In genomic region chr10:101060036-101060950, GRCh38 we compare ENCODE assay signal across 8 cellular contexts. TPM values are rescaled to one million over a fixed set of nuclear protein-coding genes. Genes with fewer than 3 reads are reported as not detected.
DNase-seq lines count a peak whose midpoint lies in the region; ATAC-seq, FAIRE-seq and TF ChIP-seq lines count a peak whose summit lies in the region.

No MANE protein-coding gene starts in this region.

- H3K4me3 ChIP-seq in astrocyte (ENCODE audit: insufficient read depth, low read depth, low read length) (peak overlapping the region; percentile 93), hepatocyte (peak overlapping the region; percentile 80), retinal pigment epithelial cell (ENCODE audit: low read length) (peak overlapping the region; percentile 98)

- peaks cover 25% of the 10 kb centered on the region for H3K79me2 ChIP-seq in astrocyte (ENCODE audit: insufficient read depth, low read length)
- H3K79me2 ChIP-seq in hepatocyte, result peaks cover 19% of the 10 kb centered on the region

- TF ChIP-seq CTCF in GM13976 (IDR thresholded peaks at IDR 0.05; ENCODE audit: borderline replicate concordance, control extremely low read depth, extremely low read depth, insufficient read depth, missing control alignments) (peak; percentile 82), astrocyte (IDR thresholded peaks at IDR 0.05; ENCODE audit: insufficient read depth, low read depth, low read length) (peak; percentile 89), hepatocyte (IDR thresholded peaks at IDR 0.05; ENCODE audit: poor library complexity) (peak; percentile 93), retinal pigment epithelial cell (conservative IDR thresholded peaks at IDR 0.05; ENCODE audit: low read depth, low read length) (peak; percentile 95)

- H3K4me2 ChIP-seq in astrocyte (ENCODE audit: low read length), result peak overlapping the region; percentile 95
- peak overlapping the region; percentile 90 for H3K4me2 ChIP-seq in hepatocyte

- H3K36me3 ChIP-seq in astrocyte (ENCODE audit: insufficient read depth, low read length) (no peaks in the 10 kb centered on the region), hepatocyte (replicated peaks; ENCODE audit: insufficient read depth, low read depth) (no peaks in the 10 kb centered on the region)

- H3K27me3 Mint-ChIP-seq in T-helper 17 cell, result peaks cover 19% of the 10 kb centered on the region
- peaks cover 20% of the 10 kb centered on the region for H3K27me3 Mint-ChIP-seq in astrocyte (ENCODE audit: low read depth, unreplicated experiment)

- H3K27me3 ChIP-seq in astrocyte (ENCODE audit: insufficient read depth, low read length) (peaks cover 4% of the 10 kb centered on the region), hepatocyte (no peaks in the 10 kb centered on the region)

- H3K4me1 ChIP-seq in astrocyte (ENCODE audit: insufficient read depth, low read length) (peaks cover 30% of the 10 kb centered on the region), hepatocyte (ENCODE audit: insufficient read depth) (peaks cover 24% of the 10 kb centered on the region)

- H2AFZ ChIP-seq in astrocyte (ENCODE audit: low read depth, low read length) (peak overlapping the region; percentile 97), hepatocyte (peak overlapping the region; percentile 84)

- H3K4me1 Mint-ChIP-seq in T-helper 17 cell (peaks cover 20% of the 10 kb centered on the region), astrocyte (ENCODE audit: low read depth, unreplicated experiment) (peaks cover 16% of the 10 kb centered on the region)

- H3K36me3 Mint-ChIP-seq in T-helper 17 cell (ENCODE audit: low read depth), result no peaks in the 10 kb centered on the region
- H3K36me3 Mint-ChIP-seq in astrocyte (ENCODE audit: low read depth, unreplicated experiment), result peaks cover 5% of the 10 kb centered on the region

- H3K9me3 ChIP-seq in T-helper 17 cell (ENCODE audit: control insufficient read depth, low read length, poor library complexity, severe bottlenecking), result no peaks in the 10 kb centered on the region
- H3K9me3 ChIP-seq in astrocyte (ENCODE audit: insufficient read depth, low read depth, low read length), result no peaks in the 10 kb centered on the region
- no peaks in the 10 kb centered on the region for H3K9me3 ChIP-seq in hepatocyte (ENCODE audit: low read depth)

- FAIRE-seq in astrocyte (lab: Jason Lieb, UNC), result no peak

- peak overlapping the region; percentile 98 for H3K9ac ChIP-seq in astrocyte (ENCODE audit: low read length)

- DNase-seq in GM13976 (ENCODE audit: low spot score), result peak; percentile 86
- DNase-seq in NCI-H1694 (lab: John Stamatoyannopoulos, UW), result peak; percentile 91
- peak; percentile 73 to 83 (median 77) for DNase-seq in T-helper 17 cell
- DNase-seq in astrocyte (ENCODE audit: low read depth), result peak; percentile 77
- DNase-seq in hepatocyte (ENCODE audit: low spot score), result peak; percentile 96
- peak; percentile 69 for DNase-seq in retinal pigment epithelial cell (ENCODE audit: low read depth)
- DNase-seq in mesenteric fat pad (ENCODE audit: low spot score), result no peak

- in situ Hi-C loops in GM13976 (cut with MboI; ENCODE audit: low sequenced_read_pairs, unreplicated experiment), result no loop called here

- under 1% methylated on average over 37 of the region's 37 CpGs for WGBS in hepatocyte (ENCODE audit: low lambda C conversion rate, missing lambda C conversion rate)

- no peaks in the 10 kb centered on the region for H3K9me2 ChIP-seq in hepatocyte (replicated peaks; ENCODE audit: insufficient read depth)

- H4K20me1 ChIP-seq in astrocyte (ENCODE audit: insufficient read depth, low read length) (no peaks in the 10 kb centered on the region), hepatocyte (ENCODE audit: insufficient read depth, poor library complexity, severe bottlenecking) (no peaks in the 10 kb centered on the region)

- peak overlapping the region; percentile 99 for H3K27ac ChIP-seq in astrocyte (ENCODE audit: low read depth, low read length)
- peak overlapping the region; percentile 98 for H3K27ac ChIP-seq in hepatocyte

- ATAC-seq in HG02885 (IDR thresholded peaks at IDR 0.05; ENCODE audit: poor library complexity, unreplicated experiment) (peak; percentile 39), T-helper 17 cell (peak; percentile 79)

- H3K4me3 Mint-ChIP-seq in T-helper 17 cell, result peak overlapping the region; percentile 96
- H3K4me3 Mint-ChIP-seq in astrocyte (ENCODE audit: unreplicated experiment), result peak overlapping the region; percentile 91

- no peaks in the 10 kb centered on the region for H3K9me3 Mint-ChIP-seq in astrocyte (ENCODE audit: unreplicated experiment)

- H3K27ac Mint-ChIP-seq in T-helper 17 cell, result peak overlapping the region; percentile 95
- H3K27ac Mint-ChIP-seq in astrocyte (ENCODE audit: unreplicated experiment), result peak overlapping the region; percentile 93

RNA-seq across cellular contexts. Expression of gene KAZALD1, which starts 1.5 kb away (rescaled TPM):
- total RNA-seq in T-helper 17 cell, result not detected
- total RNA-seq in astrocyte, result 8.1 and 9.6 TPM in 2 replicates
- 31.9 and 34.8 TPM in 2 replicates for total RNA-seq in hepatocyte
- polyA plus RNA-seq in hepatocyte, result 18.2 and 19.5 TPM in 2 replicates
- total RNA-seq in mesenteric fat pad, result 1.9 TPM

RNA-seq across cellular contexts. Expression of gene SFXN3, which starts 29.3 kb away (rescaled TPM):
- total RNA-seq in T-helper 17 cell, result 10 to 100 TPM; 40.8 to 51.5 TPM
- 59.2 and 68.3 TPM in 2 replicates for total RNA-seq in astrocyte
- total RNA-seq in hepatocyte, result 92.4 and 102 TPM in 2 replicates
- polyA plus RNA-seq in hepatocyte, result 93.6 and 126 TPM in 2 replicates
- total RNA-seq in mesenteric fat pad, result 46.5 TPM

RNA-seq across cellular contexts. Expression of gene PDZD7, which starts 29.4 kb away (rescaled TPM):
- 1 to 10 TPM in 1 of 2 donors, under 1 TPM in 1; 0.65 to 1.1 TPM for total RNA-seq in T-helper 17 cell
- total RNA-seq in astrocyte, result 2.2 and 4.5 TPM in 2 replicates
- 2.5 and 6.0 TPM in 2 replicates for total RNA-seq in hepatocyte
- polyA plus RNA-seq in hepatocyte, result 8.4 and 10.5 TPM in 2 replicates
- total RNA-seq in mesenteric fat pad, result 0.55 TPM
